Comparison of ENCODE assay signal across 1 cellular context in the genomic region with DNA sequence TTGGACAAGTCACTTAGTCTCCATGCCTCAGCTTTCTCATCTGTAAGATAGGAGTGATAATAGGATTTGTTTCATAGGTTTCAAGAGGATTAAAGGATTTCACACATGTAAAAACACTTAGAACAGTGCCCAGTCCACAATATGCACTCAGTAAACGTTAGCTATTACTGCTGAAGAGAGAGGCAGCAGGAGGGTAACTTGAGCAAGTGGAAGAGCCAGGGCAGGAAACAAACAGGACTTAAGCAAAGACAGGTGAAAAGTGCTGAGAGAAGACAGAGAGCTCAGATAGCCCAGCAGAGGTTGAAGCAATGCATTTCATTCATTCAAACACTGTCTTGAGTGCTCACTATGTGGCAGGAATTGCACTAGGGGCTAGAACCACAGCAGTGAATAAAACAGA.
TF ChIP-seq lines count a peak whose summit lies in the region.

No MANE protein-coding gene starts in this region.

TF ChIP-seq in K562, 482 proteins besides CTCF, POLR2A, EP300 and RAD21 (continued from another document):
- TF ChIP-seq, protein P1, sequence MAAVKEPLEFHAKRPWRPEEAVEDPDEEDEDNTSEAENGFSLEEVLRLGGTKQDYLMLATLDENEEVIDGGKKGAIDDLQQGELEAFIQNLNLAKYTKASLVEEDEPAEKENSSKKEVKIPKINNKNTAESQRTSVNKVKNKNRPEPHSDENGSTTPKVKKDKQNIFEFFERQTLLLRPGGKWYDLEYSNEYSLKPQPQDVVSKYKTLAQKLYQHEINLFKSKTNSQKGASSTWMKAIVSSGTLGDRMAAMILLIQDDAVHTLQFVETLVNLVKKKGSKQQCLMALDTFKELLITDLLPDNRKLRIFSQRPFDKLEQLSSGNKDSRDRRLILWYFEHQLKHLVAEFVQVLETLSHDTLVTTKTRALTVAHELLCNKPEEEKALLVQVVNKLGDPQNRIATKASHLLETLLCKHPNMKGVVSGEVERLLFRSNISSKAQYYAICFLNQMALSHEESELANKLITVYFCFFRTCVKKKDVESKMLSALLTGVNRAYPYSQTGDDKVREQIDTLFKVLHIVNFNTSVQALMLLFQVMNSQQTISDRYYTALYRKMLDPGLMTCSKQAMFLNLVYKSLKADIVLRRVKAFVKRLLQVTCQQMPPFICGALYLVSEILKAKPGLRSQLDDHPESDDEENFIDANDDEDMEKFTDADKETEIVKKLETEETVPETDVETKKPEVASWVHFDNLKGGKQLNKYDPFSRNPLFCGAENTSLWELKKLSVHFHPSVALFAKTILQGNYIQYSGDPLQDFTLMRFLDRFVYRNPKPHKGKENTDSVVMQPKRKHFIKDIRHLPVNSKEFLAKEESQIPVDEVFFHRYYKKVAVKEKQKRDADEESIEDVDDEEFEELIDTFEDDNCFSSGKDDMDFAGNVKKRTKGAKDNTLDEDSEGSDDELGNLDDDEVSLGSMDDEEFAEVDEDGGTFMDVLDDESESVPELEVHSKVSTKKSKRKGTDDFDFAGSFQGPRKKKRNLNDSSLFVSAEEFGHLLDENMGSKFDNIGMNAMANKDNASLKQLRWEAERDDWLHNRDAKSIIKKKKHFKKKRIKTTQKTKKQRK (IDR thresholded peaks at IDR 0.05; ENCODE audit: borderline replicate concordance, low read depth, low read length), result no peak
- TF ChIP-seq ZNF395 (CRISPR knock-in tag; IDR thresholded peaks at IDR 0.05) (no peak), MAZ (CRISPR knock-in tag; conservative IDR thresholded peaks at IDR 0.05 in 1 of 2, IDR thresholded peaks at IDR 0.05 in 1 of 2) (no peak)
- TF ChIP-seq, protein P2, sequence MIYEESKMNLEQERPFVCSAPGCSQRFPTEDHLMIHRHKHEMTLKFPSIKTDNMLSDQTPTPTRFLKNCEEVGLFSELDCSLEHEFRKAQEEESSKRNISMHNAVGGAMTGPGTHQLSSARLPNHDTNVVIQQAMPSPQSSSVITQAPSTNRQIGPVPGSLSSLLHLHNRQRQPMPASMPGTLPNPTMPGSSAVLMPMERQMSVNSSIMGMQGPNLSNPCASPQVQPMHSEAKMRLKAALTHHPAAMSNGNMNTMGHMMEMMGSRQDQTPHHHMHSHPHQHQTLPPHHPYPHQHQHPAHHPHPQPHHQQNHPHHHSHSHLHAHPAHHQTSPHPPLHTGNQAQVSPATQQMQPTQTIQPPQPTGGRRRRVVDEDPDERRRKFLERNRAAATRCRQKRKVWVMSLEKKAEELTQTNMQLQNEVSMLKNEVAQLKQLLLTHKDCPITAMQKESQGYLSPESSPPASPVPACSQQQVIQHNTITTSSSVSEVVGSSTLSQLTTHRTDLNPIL (CRISPR knock-in tag; IDR thresholded peaks at IDR 0.05), result no peak
